Comparison of ENCODE assay signal across 21 cellular contexts in genomic region chr3:95911767-95912166, GRCh38.
"Had no signal": no experiment of that assay in that cellular context is flagged by ENCODE, and none has a peak within 500 bp of the region (broad histone marks: within the 10 kb centered on the region; RNA-seq: fewer than 3 reads in every experiment).

No MANE protein-coding gene starts in this region.

- H3K27me3 ChIP-seq: SJSA1 had no signal

- H3K36me3 ChIP-seq: SJSA1 had no signal

- H3K9me3 ChIP-seq: SJSA1 had no signal

- H3K4me1 ChIP-seq: SJSA1 had no signal

- H3K27me3 Mint-ChIP-seq: IgD-negative memory B cell had no signal

- H3K4me3 Mint-ChIP-seq: IgD-negative memory B cell had no signal

- H3K27ac ChIP-seq: KMS-11, SJSA1, SK-N-MC had no signal

- DNase-seq: Kasumi-1, MM.1S, NCI-H1092 treated with DMSO at 0.1 percent for 48 hours, NCI-H1436, NCI-H187, NCI-H2029, NCI-H2081 treated with DMSO at 0.1 percent for 48 hours, NCI-H2171, NCI-H226, NCI-H446, NCI-H510A, NCI-H524 treated with DMSO at 0.1 percent for 48 hours, Right ventricle myocardium superior, RPMI8226, SIG-M5 had no signal

- ATAC-seq: HepG2, K562 had no signal

- H3K4me1 Mint-ChIP-seq: IgD-negative memory B cell had no signal

- H3K27ac Mint-ChIP-seq: IgD-negative memory B cell had no signal

- H3K4me3 ChIP-seq: K562, SJSA1, SK-N-MC had no signal
